Comparison of ENCODE assay signal across 8 cellular contexts in genomic region chr1:203871114-203871875, GRCh38. TPM values are rescaled to one million over a fixed set of nuclear protein-coding genes. Genes with fewer than 3 reads are reported as not detected.
DNase-seq lines count a peak whose midpoint lies in the region; ATAC-seq and TF ChIP-seq lines count a peak whose summit lies in the region.

No MANE protein-coding gene starts in this region.

- 81% methylated on average over 3 of the region's 3 CpGs for WGBS in liver
- 40 to 46% methylated on average over 3 of the region's 3 CpGs for WGBS in tibial nerve, 2 donors

- H3K4me1 Mint-ChIP-seq in activated CD4-positive, alpha-beta T cell treated with anti-CD3 and anti-CD28 coated beads for 36 hours = no peaks in the 10 kb centered on the region

- peaks cover 0 to 15% (median 12%) of the 10 kb centered on the region in 4 donors for H3K4me1 ChIP-seq in liver (ENCODE audit: control insufficient read depth in 4 of 4, insufficient read depth in 4 of 4, low read length in 3 of 4)
- peaks cover 0 to 22% (median 11%) of the 10 kb centered on the region in 4 donors for H3K4me1 ChIP-seq in tibial nerve

- TF ChIP-seq CTCF in RWPE1 (conservative IDR thresholded peaks at IDR 0.05; ENCODE audit: low read depth) = peak; percentile 79
- peak; percentile 77 to 98 (median 90) for TF ChIP-seq CTCF in dorsolateral prefrontal cortex (IDR thresholded peaks at IDR 0.05 in 54 of 56, conservative IDR thresholded peaks at IDR 0.05 in 2 of 56; ENCODE audit: low read depth in 1 of 56, partially characterized antibody in 56 of 56)
- TF ChIP-seq CTCF in liver (IDR thresholded peaks at IDR 0.05; ENCODE audit: low read depth, low read length, missing input control) = peak; percentile 99
- TF ChIP-seq CTCF in tibial nerve (IDR thresholded peaks at IDR 0.05) = peak; percentile 61 to 96 (median 80)

- POLR2A ChIA-PET in activated CD4-positive, alpha-beta T cell treated with anti-CD3 and anti-CD28 coated beads for 36 hours (lab: Charles Lee) = interaction anchor here (0.6 to 1.1 kb wide), 3 partner anchors 25 to 845 kb away, joined by 3 to 4 read pairs (median 3); partner anchors contain the start of gene PPFIA4
- POLR2A ChIA-PET in RWPE1 (lab: Yijun Ruan, JAX; ENCODE audit: low non-redundant PET) = interaction anchor here (0.6 to 1.8 kb wide), 3 partner anchors 202 to 283 kb away, joined by 3 to 8 read pairs (median 3); partner anchors contain the start of gene SOX13

- no peaks in the 10 kb centered on the region for H3K9me3 ChIP-seq in liver (ENCODE audit: control insufficient read depth in 4 of 4, low read length in 3 of 4)
- H3K9me3 ChIP-seq in tibial nerve = no peaks in the 10 kb centered on the region

- H3K27ac ChIP-seq in RWPE1 = no peak overlapping the region
- H3K27ac ChIP-seq in dorsolateral prefrontal cortex = peak overlapping the region in 57 of 59 donors; percentile 1 to 85 (median 69)
- no peak overlapping the region for H3K27ac ChIP-seq in liver (ENCODE audit: low read depth in 1 of 2, low read length in 2 of 2)
- H3K27ac ChIP-seq in tibial nerve = peak overlapping the region in 2 of 4 donors; percentile 62 to 63

- H3K4me3 ChIP-seq in dorsolateral prefrontal cortex (peak overlapping the region in 5 of 59 donors; percentile 11 to 21 (median 12)), liver (ENCODE audit: low read depth in 1 of 3, low read length in 3 of 3) (no peak overlapping the region), tibial nerve (no peak overlapping the region)

- peak; percentile 33 for DNase-seq in activated CD4-positive, alpha-beta T cell treated with anti-CD3 and anti-CD28 coated beads for 36 hours
- DNase-seq in activated CD4-positive, alpha-beta T cell treated with anti-CD3 and anti-CD28 coated beads, Interleukin-2, amount 50 U/mL, for 1 hour = no peak
- DNase-seq in LHCN-M2 (ENCODE audit: low read depth) (peak; percentile 63), RWPE1 (ENCODE audit: low spot score) (peak; percentile 94), dorsolateral prefrontal cortex (peak in 6 of 10 donors; percentile 17 to 57 (median 38)), tibial nerve (ENCODE audit: low spot score in 2 of 2) (peak in 1 of 2 donors; percentile 56)

- H3K9ac ChIP-seq in liver (ENCODE audit: low read depth in 1 of 2, low read length in 2 of 2) = no peak overlapping the region

- intact Hi-C loops in activated CD4-positive, alpha-beta T cell treated with anti-CD3 and anti-CD28 coated beads for 36 hours (cut with DNase I, micrococcal nuclease) = loop anchor here in 1 of 2 experiments (2.0 kb wide), 1 partner anchor 258 kb away; no protein-coding TSS in a partner anchor
- intact Hi-C loops in dorsolateral prefrontal cortex (cut with DNase I) = loop anchor here (1.0 to 5.0 kb wide), 6 partner anchors 126 to 331 kb away; partner anchors contain the start of gene SOX13 (in 2 of the 2)

- TF ChIP-seq RAD21 in liver (IDR thresholded peaks at IDR 0.05) = peak; percentile 98 to 99

- CTCF ChIA-PET in activated CD4-positive, alpha-beta T cell treated with anti-CD3 and anti-CD28 coated beads for 36 hours (lab: Charles Lee) = interaction anchor here (0.6 to 2.7 kb wide), 17 partner anchors 9 to 513 kb away, joined by 3 to 16 read pairs (median 3); no protein-coding TSS in a partner anchor
- CTCF ChIA-PET in RWPE1 (lab: Yijun Ruan, JAX) = interaction anchor here (0.5 to 7.6 kb wide), 47 partner anchors 9 to 675 kb away, joined by 3 to 163 read pairs (median 4); partner anchors contain the start of genes ETNK2, GOLT1A and SOX13

- ATAC-seq in activated CD4-positive, alpha-beta T cell treated with anti-CD3 and anti-CD28 coated beads for 36 hours = peak; percentile 47
- no peak for ATAC-seq in GM21619 (IDR thresholded peaks at IDR 0.05; ENCODE audit: unreplicated experiment)

- no peak for TF ChIP-seq POLR2A in tibial nerve (IDR thresholded peaks at IDR 0.05)

- peaks cover 63% of the 10 kb centered on the region for H3K36me3 Mint-ChIP-seq in activated CD4-positive, alpha-beta T cell treated with anti-CD3 and anti-CD28 coated beads for 36 hours (ENCODE audit: low read depth)

- H3K9me3 Mint-ChIP-seq in activated CD4-positive, alpha-beta T cell treated with anti-CD3 and anti-CD28 coated beads for 36 hours (ENCODE audit: low read depth) = no peaks in the 10 kb centered on the region

- peak overlapping the region; percentile 13 for H3K27ac Mint-ChIP-seq in activated CD4-positive, alpha-beta T cell treated with anti-CD3 and anti-CD28 coated beads for 36 hours

- H3K36me3 ChIP-seq in liver (ENCODE audit: control insufficient read depth in 4 of 4, insufficient read depth in 3 of 4, low read depth in 1 of 4, low read length in 3 of 4) = peaks cover 4 to 26% (median 15%) of the 10 kb centered on the region in 4 donors
- H3K36me3 ChIP-seq in tibial nerve = peaks cover 0 to 69% (median 13%) of the 10 kb centered on the region in 3 donors

- TF ChIP-seq EP300 in tibial nerve (IDR thresholded peaks at IDR 0.05) = peak; percentile 54 to 67

- H3K4me3 Mint-ChIP-seq in activated CD4-positive, alpha-beta T cell treated with anti-CD3 and anti-CD28 coated beads for 36 hours = no peak overlapping the region

- no peaks in the 10 kb centered on the region for H3K27me3 ChIP-seq in dorsolateral prefrontal cortex
- H3K27me3 ChIP-seq in liver (ENCODE audit: control insufficient read depth in 4 of 4, insufficient read depth in 4 of 4, low read length in 3 of 4) = no peaks in the 10 kb centered on the region
- no peaks in the 10 kb centered on the region for H3K27me3 ChIP-seq in tibial nerve

- H3K27me3 Mint-ChIP-seq in activated CD4-positive, alpha-beta T cell treated with anti-CD3 and anti-CD28 coated beads for 36 hours = no peaks in the 10 kb centered on the region

TF ChIP-seq in liver, 16 proteins besides CTCF, POLR2A, EP300 and RAD21:
- TF ChIP-seq FOXA2 (IDR thresholded peaks at IDR 0.05) (no peak), JUND (IDR thresholded peaks at IDR 0.05) (no peak), NR2F2 (IDR thresholded peaks at IDR 0.05) (peak; percentile 88), HNF4G (IDR thresholded peaks at IDR 0.05) (no peak), ZBTB33 (IDR thresholded peaks at IDR 0.05) (no peak), HNF4A (conservative IDR thresholded peaks at IDR 0.05) (peak in 1 of 2 donors; percentile 19), RXRA (IDR thresholded peaks at IDR 0.05) (peak in 1 of 2 donors; percentile 52), ATF3 (IDR thresholded peaks at IDR 0.05) (no peak)

RNA-seq across cellular contexts. Expression of gene SNRPE, which starts 9.9 kb away (rescaled TPM):
- total RNA-seq in activated CD4-positive, alpha-beta T cell treated with anti-CD3 and anti-CD28 coated beads for 36 hours = 100 to 1,000 TPM; 211 to 416 TPM
- total RNA-seq in LHCN-M2 (2014; rRNA removed) = 56.7 and 59.2 TPM in 2 replicates
- 197 TPM for polyA plus RNA-seq in LHCN-M2 (2012)
- 10 to 100 TPM; 20.4 to 71.0 (median 43.4) TPM for total RNA-seq in dorsolateral prefrontal cortex
- total RNA-seq in liver = 10 to 100 TPM; 12.9 to 28.5 TPM
- 100 to 1,000 TPM in 1 of 2 donors, 10 to 100 TPM in 1; 44.2 to 128 TPM for polyA plus RNA-seq in liver
- total RNA-seq in tibial nerve = 10 to 100 TPM; 31.5 to 86.3 (median 41.8) TPM

Comparison
In these comparisons a context has a peak if more than half of its experiments do, and no peak if none do; other contexts are left out.
1. H3K27ac ChIP-seq: peak in dorsolateral prefrontal cortex (57 of 59); none in RWPE1 (single experiment) and liver (0 of 2).
2. Peak in every context shown above with its lines, with median percentiles within 50 percentile points of each other: CTCF ChIP-seq.